In genomic region chr7:35819954-35820703, GRCh38 we compare ENCODE assay signal across 24 cellular contexts. TPM values are rescaled to one million over a fixed set of nuclear protein-coding genes. Genes with fewer than 3 reads are reported as not detected.
DNase-seq lines count a peak whose midpoint lies in the region; ATAC-seq and TF ChIP-seq lines count a peak whose summit lies in the region.
"Had no signal": no experiment of that assay in that cellular context is flagged by ENCODE, and none has a peak within 500 bp of the region (broad histone marks: within the 10 kb centered on the region; RNA-seq: fewer than 3 reads in every experiment).

No MANE protein-coding gene starts in this region.

- H3K9me3 Mint-ChIP-seq in activated T-cell treated with anti-CD3 and anti-CD28 coated beads, Interleukin-2, amount 50 U/mL, for 4 hours: peaks cover 24% of the 10 kb centered on the region
- peaks cover 11% of the 10 kb centered on the region for H3K9me3 Mint-ChIP-seq in T-helper 2 cell treated with Interferon-gamma antibody and Interleukin-4, amounts not matched to agents 5 μg/mL and 100 μg/mL, for 36 hours
- H3K9me3 Mint-ChIP-seq in chondrocyte (ENCODE audit: low read depth): peaks cover 28% of the 10 kb centered on the region

- H3K4me3 ChIP-seq in smooth muscle cell: no peak overlapping the region
- H3K4me3 ChIP-seq: ascending aorta, gastrocnemius medialis, hepatocyte had no signal

- WGBS in smooth muscle cell (ENCODE audit: low lambda C conversion rate): 76% methylated on average over 3 of the region's 3 CpGs

- H2AFZ ChIP-seq in smooth muscle cell (ENCODE audit: low read depth): no peak overlapping the region
- H2AFZ ChIP-seq: hepatocyte had no signal

- no peak for ATAC-seq in activated T-cell treated with anti-CD3 and anti-CD28 coated beads, Interleukin-2, amount 50 U/mL, for 4 hours
- ATAC-seq: gastrocnemius medialis, HepG2, left colon had no signal

- peaks cover 100% of the 10 kb centered on the region for H3K79me2 ChIP-seq in smooth muscle cell (ENCODE audit: low read depth)

- DNase-seq in activated T-cell treated with anti-CD3 and anti-CD28 coated beads, Interleukin-2, amount 50 U/mL, for 4 hours: no peak
- no peak for DNase-seq in activated T-cell treated with anti-CD3 and anti-CD28 coated beads, Interleukin-2, amount 50 U/mL, for 48 hours
- no peak for DNase-seq in T-helper 2 cell treated with Interferon-gamma antibody and Interleukin-4, amounts not matched to agents 5 μg/mL and 100 μg/mL, for 36 hours (ENCODE audit: low spot score)
- DNase-seq in chondrocyte (ENCODE audit: low spot score) (no peak), smooth muscle cell (lab: John Stamatoyannopoulos, UW; ENCODE audit: unreplicated experiment) (no peak), occipital lobe (lab: John Stamatoyannopoulos, UW) (no peak), NCI-H2196 treated with DMSO at 0.1 percent for 48 hours (lab: John Stamatoyannopoulos, UW; ENCODE audit: unreplicated experiment) (no peak)
- DNase-seq in stimulated activated CD4-positive, alpha-beta T cell treated with anti-CD3 and anti-CD28 coated beads, Interleukin-12 subunit alpha, Interleukin-12 subunit beta, amount 100 ng/mL, for 4 hours: no peak
- DNase-seq: activated CD4-positive, alpha-beta T cell treated with anti-CD3 and anti-CD28 coated beads, Interleukin-2, amount 50 U/mL, for 48 hours; BE2C; dermis blood vessel endothelial cell; DMS53; gastrocnemius medialis; left colon; NCI-H1048; NCI-H1694; NCI-H524; SHP77; T-helper 9 cell had no signal

- peak overlapping the region; percentile 16 for H3K4me3 Mint-ChIP-seq in activated T-cell treated with anti-CD3 and anti-CD28 coated beads, Interleukin-2, amount 50 U/mL, for 4 hours
- H3K4me3 Mint-ChIP-seq in T-helper 2 cell treated with Interferon-gamma antibody and Interleukin-4, amounts not matched to agents 5 μg/mL and 100 μg/mL, for 36 hours: peak overlapping the region; percentile 33
- H3K4me3 Mint-ChIP-seq in chondrocyte (ENCODE audit: unreplicated experiment): no peak overlapping the region
- H3K4me3 Mint-ChIP-seq: type B pancreatic cell had no signal

- H3K27ac ChIP-seq in smooth muscle cell (ENCODE audit: low read depth): peak overlapping the region; percentile 44
- H3K27ac ChIP-seq: ascending aorta, gastrocnemius medialis, hepatocyte, neutrophil had no signal

- H3K36me3 ChIP-seq in smooth muscle cell (ENCODE audit: low read depth): no peaks in the 10 kb centered on the region
- H3K36me3 ChIP-seq: gastrocnemius medialis, neutrophil had no signal

- H3K4me1 ChIP-seq in smooth muscle cell (ENCODE audit: low read depth): peaks cover 22% of the 10 kb centered on the region

- peak overlapping the region; percentile 44 for H3K4me2 ChIP-seq in smooth muscle cell
- H3K4me2 ChIP-seq: hepatocyte had no signal

- H3K27me3 Mint-ChIP-seq in activated T-cell treated with anti-CD3 and anti-CD28 coated beads, Interleukin-2, amount 50 U/mL, for 4 hours (ENCODE audit: low read depth): no peaks in the 10 kb centered on the region
- no peaks in the 10 kb centered on the region for H3K27me3 Mint-ChIP-seq in T-helper 2 cell treated with Interferon-gamma antibody and Interleukin-4, amounts not matched to agents 5 μg/mL and 100 μg/mL, for 36 hours (ENCODE audit: low read depth)
- H3K27me3 Mint-ChIP-seq in chondrocyte (ENCODE audit: low read depth): no peaks in the 10 kb centered on the region
- H3K27me3 Mint-ChIP-seq: type B pancreatic cell had no signal

- peaks cover 38% of the 10 kb centered on the region for H3K36me3 Mint-ChIP-seq in activated T-cell treated with anti-CD3 and anti-CD28 coated beads, Interleukin-2, amount 50 U/mL, for 4 hours (ENCODE audit: insufficient read depth)
- peaks cover 39% of the 10 kb centered on the region for H3K36me3 Mint-ChIP-seq in T-helper 2 cell treated with Interferon-gamma antibody and Interleukin-4, amounts not matched to agents 5 μg/mL and 100 μg/mL, for 36 hours (ENCODE audit: low read depth)
- H3K36me3 Mint-ChIP-seq in chondrocyte (ENCODE audit: low read depth): peaks cover 11% of the 10 kb centered on the region

- no peaks in the 10 kb centered on the region for H3K9me3 ChIP-seq in smooth muscle cell (replicated peaks; ENCODE audit: low read depth)
- H3K9me3 ChIP-seq: gastrocnemius medialis, neutrophil had no signal

- no peak overlapping the region for H3K9ac ChIP-seq in smooth muscle cell (ENCODE audit: low read depth)

- peaks cover 100% of the 10 kb centered on the region for H4K20me1 ChIP-seq in smooth muscle cell (ENCODE audit: low read depth)

- H3K27ac Mint-ChIP-seq in T-helper 2 cell treated with Interferon-gamma antibody and Interleukin-4, amounts not matched to agents 5 μg/mL and 100 μg/mL, for 36 hours: peak overlapping the region; percentile 18
- peak overlapping the region; percentile 73 for H3K27ac Mint-ChIP-seq in chondrocyte (ENCODE audit: unreplicated experiment)
- H3K27ac Mint-ChIP-seq: type B pancreatic cell had no signal

- peaks cover 46% of the 10 kb centered on the region for H3F3A ChIP-seq in smooth muscle cell (ENCODE audit: low read depth)

- TF ChIP-seq CTCF in chondrocyte (IDR thresholded peaks at IDR 0.05) (no peak), smooth muscle cell (IDR thresholded peaks at IDR 0.05; ENCODE audit: borderline replicate concordance, insufficient read depth, poor library complexity, severe bottlenecking) (no peak)

- peaks cover 60% of the 10 kb centered on the region for H3K4me1 Mint-ChIP-seq in activated T-cell treated with anti-CD3 and anti-CD28 coated beads, Interleukin-2, amount 50 U/mL, for 4 hours (ENCODE audit: low read depth)
- H3K4me1 Mint-ChIP-seq in T-helper 2 cell treated with Interferon-gamma antibody and Interleukin-4, amounts not matched to agents 5 μg/mL and 100 μg/mL, for 36 hours (ENCODE audit: low read depth): peaks cover 49% of the 10 kb centered on the region
- H3K4me1 Mint-ChIP-seq in chondrocyte (ENCODE audit: low read depth): peaks cover 68% of the 10 kb centered on the region

- H3K27me3 ChIP-seq in smooth muscle cell (ENCODE audit: low read depth): no peaks in the 10 kb centered on the region
- H3K27me3 ChIP-seq: ascending aorta, BE2C, gastrocnemius medialis, hepatocyte, neutrophil had no signal

RNA-seq across cellular contexts. Expression of gene SEPTIN7, which starts 19.3 kb away (rescaled TPM):
- total RNA-seq in activated T-cell treated with anti-CD3 and anti-CD28 coated beads, Interleukin-2, amount 50 U/mL, for 4 hours: 100 to 1,000 TPM; 174 to 192 (median 180) TPM
- 380 to 386 TPM (median 383 TPM) in 3 replicates for total RNA-seq in chondrocyte
- 491 and 585 TPM in 2 replicates for total RNA-seq in smooth muscle cell
- 446 and 452 TPM in 2 replicates for polyA plus RNA-seq in smooth muscle cell
- 370 TPM for total RNA-seq in occipital lobe
